1 cellular context compared by ENCODE assay signal in the genomic region with DNA sequence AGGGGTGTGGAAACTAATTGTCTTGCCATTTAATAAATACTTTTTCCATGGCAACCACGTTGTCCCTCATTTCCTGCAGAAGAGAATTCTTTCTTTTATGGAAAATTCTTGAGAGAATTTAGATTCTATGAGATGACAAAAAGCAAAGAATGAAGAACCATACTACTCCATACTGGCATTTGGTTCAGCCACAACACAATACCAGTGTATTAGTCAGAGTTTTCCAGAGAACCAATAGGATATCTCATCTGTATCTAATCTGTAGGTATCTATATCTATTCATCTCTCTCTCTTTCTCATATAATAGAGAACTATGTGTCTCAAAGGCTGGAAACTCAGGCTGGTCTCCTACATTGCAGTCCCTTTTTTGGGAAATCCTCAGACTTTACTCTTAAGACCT.
TF ChIP-seq lines count a peak whose summit lies in the region.

No MANE protein-coding gene starts in this region.

TF ChIP-seq in IMR-90, 13 proteins besides CTCF, POLR2A, EP300 and RAD21 (continued from another document):
- TF ChIP-seq MAFK (IDR thresholded peaks at IDR 0.05; ENCODE audit: low read depth, low read length): no peak
- no peak for TF ChIP-seq FOS (IDR thresholded peaks at IDR 0.05; ENCODE audit: low read depth, low read length)
- no peak for TF ChIP-seq USF2 (IDR thresholded peaks at IDR 0.05; ENCODE audit: low read depth, low read length)
- no peak for TF ChIP-seq MAZ (IDR thresholded peaks at IDR 0.05; ENCODE audit: borderline replicate concordance, low read depth, low read length)
- no peak for TF ChIP-seq MXI1 (IDR thresholded peaks at IDR 0.05; ENCODE audit: borderline replicate concordance, low read depth, low read length)
- TF ChIP-seq SMC3 (IDR thresholded peaks at IDR 0.05; ENCODE audit: low read depth, low read length): no peak
- no peak for TF ChIP-seq CEBPB (IDR thresholded peaks at IDR 0.05; ENCODE audit: low read depth, low read length)
- TF ChIP-seq RFX5 (IDR thresholded peaks at IDR 0.05; ENCODE audit: low read depth, low read length): no peak
- TF ChIP-seq ELK1 (IDR thresholded peaks at IDR 0.05; ENCODE audit: borderline replicate concordance, low read depth, low read length): no peak
- no peak for TF ChIP-seq BHLHE40 (IDR thresholded peaks at IDR 0.05; ENCODE audit: low read depth, low read length)
